Comparison of ENCODE assay signal across 8 cellular contexts in the genomic region with DNA sequence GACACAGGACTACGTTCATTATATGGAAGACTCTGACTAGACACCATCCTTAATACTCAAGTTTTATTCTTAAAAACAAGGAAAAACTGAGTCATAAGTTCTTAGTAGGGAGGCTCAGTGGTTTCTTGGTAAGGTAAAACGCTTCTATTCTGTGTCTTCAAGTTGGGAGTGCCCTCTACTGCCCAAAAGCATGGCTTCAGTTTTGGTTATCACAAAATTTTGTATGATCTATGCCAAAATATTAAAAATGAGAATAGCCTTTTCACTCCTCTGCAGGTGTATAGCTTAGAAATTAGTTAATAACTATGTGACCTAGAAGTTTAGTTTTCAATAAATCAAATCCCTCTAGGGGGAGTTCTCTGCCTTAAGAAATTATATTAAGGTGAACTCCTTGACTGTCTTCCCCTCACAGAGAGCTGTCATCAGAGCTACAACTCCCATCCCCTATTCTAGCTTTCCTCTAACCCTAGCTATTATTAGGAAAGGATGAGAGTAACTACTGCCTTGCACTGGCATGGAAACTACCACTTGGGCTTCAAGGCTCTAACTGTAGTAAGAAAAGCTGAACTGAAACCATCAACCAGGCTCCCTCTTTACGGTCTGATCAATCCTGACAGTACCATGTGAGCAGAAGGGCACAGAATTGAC.
DNase-seq lines count a peak whose midpoint lies in the region; ATAC-seq and TF ChIP-seq lines count a peak whose summit lies in the region.

No MANE protein-coding gene starts in this region.

- TF ChIP-seq CTCF in neural cell (IDR thresholded peaks at IDR 0.05; ENCODE audit: poor library complexity, severe bottlenecking), result peak; percentile 46

- H3K4me3 ChIP-seq in neural cell (ENCODE audit: low read length), result peak overlapping the region; percentile 13

- peak overlapping the region; percentile 20 for H3K27ac ChIP-seq in neural cell (ENCODE audit: low read length)

- H3K9me3 ChIP-seq in neural cell (ENCODE audit: low read length), result no peaks in the 10 kb centered on the region

- peak; percentile 73 for ATAC-seq in HG03103 (IDR thresholded peaks at IDR 0.05; ENCODE audit: low read depth, unreplicated experiment)

- peak overlapping the region; percentile 5 for H3K4me2 ChIP-seq in neural cell (ENCODE audit: low read length)

- peaks cover 9% of the 10 kb centered on the region for H3K36me3 Mint-ChIP-seq in activated T-helper 2 cell treated with anti-CD3 and anti-CD28 coated beads, Interferon-gamma antibody, Interleukin-2, Interleukin-4, amounts not matched to agents 10 μg/mL and 5 μg/mL and 100 μg/mL, durations not matched to agents 14 hours and 24 hours and 36 hours (ENCODE audit: low read depth)

- no peaks in the 10 kb centered on the region for H3K27me3 Mint-ChIP-seq in activated T-helper 2 cell treated with anti-CD3 and anti-CD28 coated beads, Interferon-gamma antibody, Interleukin-2, Interleukin-4, amounts not matched to agents 10 μg/mL and 5 μg/mL and 100 μg/mL, durations not matched to agents 14 hours and 24 hours and 36 hours (ENCODE audit: low read depth)

- H2AFZ ChIP-seq in neural cell (ENCODE audit: low read depth, low read length), result no peak overlapping the region

- H3K36me3 ChIP-seq in neural cell (ENCODE audit: insufficient read depth, low read length), result no peaks in the 10 kb centered on the region

- intact Hi-C loops in activated T-helper 2 cell treated with anti-CD3 and anti-CD28 coated beads, Interferon-gamma antibody, Interleukin-2, Interleukin-4, amounts not matched to agents 10 μg/mL and 5 μg/mL and 100 μg/mL, durations not matched to agents 14 hours and 24 hours and 36 hours (cut with micrococcal nuclease), result loop anchor here (5.0 to 10.0 kb wide), 4 partner anchors 63 to 387 kb away; a partner anchor contains a TSS

- peaks cover 15% of the 10 kb centered on the region for H3K79me2 ChIP-seq in neural cell (replicated peaks; ENCODE audit: insufficient read depth, low read length)

- no peaks in the 10 kb centered on the region for H3F3A ChIP-seq in neural cell (ENCODE audit: insufficient read depth, low read length, poor library complexity, severe bottlenecking)

- peaks cover 37% of the 10 kb centered on the region for H3K4me1 Mint-ChIP-seq in activated T-helper 2 cell treated with anti-CD3 and anti-CD28 coated beads, Interferon-gamma antibody, Interleukin-2, Interleukin-4, amounts not matched to agents 10 μg/mL and 5 μg/mL and 100 μg/mL, durations not matched to agents 14 hours and 24 hours and 36 hours (ENCODE audit: low read depth)

- DNase-seq in activated CD4-positive, alpha-beta T cell treated with anti-CD3 and anti-CD28 coated beads for 48 hours, result peak; percentile 9
- no peak for DNase-seq in activated CD4-positive, alpha-beta T cell treated with anti-CD3 and anti-CD28 coated beads, Interleukin-2, amount 50 U/mL, for 4 hours
- DNase-seq in activated T-helper 2 cell treated with anti-CD3 and anti-CD28 coated beads, Interferon-gamma antibody, Interleukin-2, Interleukin-4, amounts not matched to agents 10 μg/mL and 5 μg/mL and 100 μg/mL, durations not matched to agents 14 hours and 24 hours and 36 hours (ENCODE audit: low spot score), result no peak
- DNase-seq in NCI-H2196 (lab: John Stamatoyannopoulos, UW; ENCODE audit: unreplicated experiment) (no peak), NCI-H345 (lab: John Stamatoyannopoulos, UW) (no peak), AG08396 (ENCODE audit: low spot score) (no peak)

- no peaks in the 10 kb centered on the region for H3K9me2 ChIP-seq in neural cell (ENCODE audit: insufficient read depth, low read length)

- no peaks in the 10 kb centered on the region for H3K27me3 ChIP-seq in neural cell (ENCODE audit: insufficient read depth, low read depth, low read length)

- no peak overlapping the region for H3K4me3 Mint-ChIP-seq in activated T-helper 2 cell treated with anti-CD3 and anti-CD28 coated beads, Interferon-gamma antibody, Interleukin-2, Interleukin-4, amounts not matched to agents 10 μg/mL and 5 μg/mL and 100 μg/mL, durations not matched to agents 14 hours and 24 hours and 36 hours (ENCODE audit: low read depth)

- H3K9ac ChIP-seq in neural cell (ENCODE audit: low read length), result no peak overlapping the region

- H3K9me3 Mint-ChIP-seq in activated T-helper 2 cell treated with anti-CD3 and anti-CD28 coated beads, Interferon-gamma antibody, Interleukin-2, Interleukin-4, amounts not matched to agents 10 μg/mL and 5 μg/mL and 100 μg/mL, durations not matched to agents 14 hours and 24 hours and 36 hours, result no peaks in the 10 kb centered on the region

- TF ChIP-seq RAD21 in neural cell (conservative IDR thresholded peaks at IDR 0.05), result peak; percentile 33

- peak overlapping the region; percentile 42 for H3K27ac Mint-ChIP-seq in activated T-helper 2 cell treated with anti-CD3 and anti-CD28 coated beads, Interferon-gamma antibody, Interleukin-2, Interleukin-4, amounts not matched to agents 10 μg/mL and 5 μg/mL and 100 μg/mL, durations not matched to agents 14 hours and 24 hours and 36 hours

- no peaks in the 10 kb centered on the region for H4K20me1 ChIP-seq in neural cell (ENCODE audit: insufficient read depth)

- no peak for TF ChIP-seq EP300 in neural cell (conservative IDR thresholded peaks at IDR 0.05; ENCODE audit: poor library complexity, severe bottlenecking)

TF ChIP-seq in neural cell, 6 proteins besides CTCF, POLR2A, EP300 and RAD21:
- no peak for TF ChIP-seq MXI1 (conservative IDR thresholded peaks at IDR 0.05; ENCODE audit: poor library complexity, severe bottlenecking)
- TF ChIP-seq EZH2 (IDR thresholded peaks at IDR 0.05; ENCODE audit: borderline replicate concordance, insufficient read depth, low read length, poor library complexity, severe bottlenecking), result no peak
- no peak for TF ChIP-seq POLR2AphosphoS5 (IDR thresholded peaks at IDR 0.05)
- no peak for TF ChIP-seq TAF1 (IDR thresholded peaks at IDR 0.05; ENCODE audit: low read depth)
- TF ChIP-seq SMC3 (conservative IDR thresholded peaks at IDR 0.05; ENCODE audit: poor library complexity), result no peak
- TF ChIP-seq, protein P1, sequence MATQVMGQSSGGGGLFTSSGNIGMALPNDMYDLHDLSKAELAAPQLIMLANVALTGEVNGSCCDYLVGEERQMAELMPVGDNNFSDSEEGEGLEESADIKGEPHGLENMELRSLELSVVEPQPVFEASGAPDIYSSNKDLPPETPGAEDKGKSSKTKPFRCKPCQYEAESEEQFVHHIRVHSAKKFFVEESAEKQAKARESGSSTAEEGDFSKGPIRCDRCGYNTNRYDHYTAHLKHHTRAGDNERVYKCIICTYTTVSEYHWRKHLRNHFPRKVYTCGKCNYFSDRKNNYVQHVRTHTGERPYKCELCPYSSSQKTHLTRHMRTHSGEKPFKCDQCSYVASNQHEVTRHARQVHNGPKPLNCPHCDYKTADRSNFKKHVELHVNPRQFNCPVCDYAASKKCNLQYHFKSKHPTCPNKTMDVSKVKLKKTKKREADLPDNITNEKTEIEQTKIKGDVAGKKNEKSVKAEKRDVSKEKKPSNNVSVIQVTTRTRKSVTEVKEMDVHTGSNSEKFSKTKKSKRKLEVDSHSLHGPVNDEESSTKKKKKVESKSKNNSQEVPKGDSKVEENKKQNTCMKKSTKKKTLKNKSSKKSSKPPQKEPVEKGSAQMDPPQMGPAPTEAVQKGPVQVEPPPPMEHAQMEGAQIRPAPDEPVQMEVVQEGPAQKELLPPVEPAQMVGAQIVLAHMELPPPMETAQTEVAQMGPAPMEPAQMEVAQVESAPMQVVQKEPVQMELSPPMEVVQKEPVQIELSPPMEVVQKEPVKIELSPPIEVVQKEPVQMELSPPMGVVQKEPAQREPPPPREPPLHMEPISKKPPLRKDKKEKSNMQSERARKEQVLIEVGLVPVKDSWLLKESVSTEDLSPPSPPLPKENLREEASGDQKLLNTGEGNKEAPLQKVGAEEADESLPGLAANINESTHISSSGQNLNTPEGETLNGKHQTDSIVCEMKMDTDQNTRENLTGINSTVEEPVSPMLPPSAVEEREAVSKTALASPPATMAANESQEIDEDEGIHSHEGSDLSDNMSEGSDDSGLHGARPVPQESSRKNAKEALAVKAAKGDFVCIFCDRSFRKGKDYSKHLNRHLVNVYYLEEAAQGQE (IDR thresholded peaks at IDR 0.05; ENCODE audit: borderline replicate concordance), result no peak
